Comparison of ENCODE assay signal across 17 cellular contexts in the genomic region with DNA sequence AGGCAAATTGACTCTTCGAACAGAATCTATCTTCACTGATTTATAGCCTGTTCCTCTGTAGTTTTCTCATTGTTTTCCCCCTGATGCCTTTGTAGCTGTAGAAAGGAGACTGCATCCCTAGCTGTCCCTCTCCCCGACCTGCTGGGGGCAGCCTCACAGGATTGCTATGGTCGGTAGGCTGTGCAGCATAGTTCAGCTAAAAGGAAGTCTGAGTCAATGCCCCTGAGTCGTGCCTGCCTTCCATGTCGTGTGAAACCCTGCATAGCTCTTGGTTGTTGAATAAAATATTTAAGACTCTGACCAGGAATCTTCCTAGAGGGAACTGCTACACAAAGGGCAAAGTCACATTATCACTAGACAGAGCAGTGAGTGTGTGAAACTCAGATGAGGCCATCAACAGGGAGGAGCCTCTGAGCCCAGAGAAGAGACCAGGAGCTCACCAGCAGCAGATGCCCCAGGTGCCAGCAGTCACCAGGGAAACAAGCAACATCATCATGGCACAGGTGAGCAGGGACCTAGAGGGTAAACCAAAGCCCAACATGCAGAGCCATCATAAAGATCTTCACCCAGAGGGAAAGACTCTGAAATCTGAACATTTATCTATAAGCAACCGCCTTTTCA.
A peak's percentile ranks its signal among the peaks of the same experiment; 100 is the strongest.
DNase-seq lines count a peak whose midpoint lies in the region; ATAC-seq, FAIRE-seq and TF ChIP-seq lines count a peak whose summit lies in the region.
"Had no signal": no experiment of that assay in that cellular context is flagged by ENCODE, and none has a peak within 500 bp of the region (broad histone marks: within the 10 kb centered on the region; RNA-seq: fewer than 3 reads in every experiment).

No MANE protein-coding gene starts in this region.

- no peak overlapping the region for H3K4me2 ChIP-seq in A549

- H3K27ac ChIP-seq in A549, result no peak overlapping the region
- H3K27ac ChIP-seq in esophagus muscularis mucosa (replicated peaks in 1 of 4), result peak overlapping the region in 3 of 4 donors; percentile 12 to 45 (median 33)
- H3K27ac ChIP-seq in heart left ventricle, result no peak overlapping the region
- H3K27ac ChIP-seq: uterus had no signal

- no peak for TF ChIP-seq CTCF in A549 (IDR thresholded peaks at IDR 0.05)
- TF ChIP-seq CTCF in esophagus muscularis mucosa (IDR thresholded peaks at IDR 0.05), result no peak
- TF ChIP-seq CTCF in heart left ventricle (IDR thresholded peaks at IDR 0.05), result no peak

- H3K27me3 ChIP-seq in esophagus muscularis mucosa, result no peaks in the 10 kb centered on the region
- H3K27me3 ChIP-seq in heart left ventricle, result no peaks in the 10 kb centered on the region
- H3K27me3 ChIP-seq: gastroesophageal sphincter, uterus had no signal

- no peak overlapping the region for H3K4me3 ChIP-seq in A549
- no peak overlapping the region for H3K4me3 ChIP-seq in esophagus muscularis mucosa
- no peak overlapping the region for H3K4me3 ChIP-seq in heart left ventricle
- H3K4me3 ChIP-seq: gastroesophageal sphincter, uterus had no signal

- POLR2A ChIA-PET in A549 (lab: Yijun Ruan, JAX), result no interaction called here

- TF ChIP-seq EP300 in A549 (IDR thresholded peaks at IDR 0.05), result no peak
- no peak for TF ChIP-seq EP300 in esophagus muscularis mucosa (IDR thresholded peaks at IDR 0.05)

- peak in 1 of 2 experiments; percentile 29 for DNase-seq in A549 (ENCODE audit: low read depth in 1 of 2, low spot score in 1 of 2)
- DNase-seq in ELF-1 (ENCODE audit: low read depth, low spot score), result peak; percentile 35
- peak; percentile 2 for DNase-seq in NCI-H69 (lab: John Stamatoyannopoulos, UW)
- no peak for DNase-seq in esophagus muscularis mucosa (ENCODE audit: extremely low spot score)
- DNase-seq in heart left ventricle, result no peak
- DNase-seq: GOT3; left ventricle myocardium superior; NCI-H2081; stimulated activated CD4-positive, alpha-beta T cell treated with anti-CD3 and anti-CD28 coated beads, Interleukin-15, amount 100 ng/mL, for 24 hours; stimulated activated CD8-positive, alpha-beta memory T cell treated with anti-CD3 and anti-CD28 coated beads, Interleukin-4, amount 100 ng/mL, for 48 hours; T1000; uterus had no signal

- H3K36me3 ChIP-seq in esophagus muscularis mucosa (no peaks in the 10 kb centered on the region), heart left ventricle (no peaks in the 10 kb centered on the region)
- H3K36me3 ChIP-seq: gastroesophageal sphincter, uterus had no signal

- H3K9me3 ChIP-seq in A549, result no peaks in the 10 kb centered on the region
- H3K9me3 ChIP-seq in esophagus muscularis mucosa, result peaks cover 0 to 7% (median 3%) of the 10 kb centered on the region in 4 donors
- H3K9me3 ChIP-seq in heart left ventricle, result peaks cover 0 to 13% (median 5%) of the 10 kb centered on the region in 12 donors
- H3K9me3 ChIP-seq: uterus had no signal

- no peak for FAIRE-seq in A549 (lab: Jason Lieb, UNC)

- CTCF ChIA-PET in A549 (lab: Yijun Ruan, JAX), result interaction anchor here (1.0 kb wide), 1 partner anchor 12 kb away, joined by 3 read pairs; no protein-coding TSS in a partner anchor

- TF ChIP-seq POLR2A in A549 (IDR thresholded peaks at IDR 0.05; ENCODE audit: low read length) (no peak), esophagus muscularis mucosa (IDR thresholded peaks at IDR 0.05; ENCODE audit: low read depth) (no peak), heart left ventricle (IDR thresholded peaks at IDR 0.05) (no peak)

- H3K4me1 ChIP-seq in A549 (no peaks in the 10 kb centered on the region), esophagus muscularis mucosa (peaks cover 0 to 24% (median 10%) of the 10 kb centered on the region in 4 donors), heart left ventricle (no peaks in the 10 kb centered on the region)
- H3K4me1 ChIP-seq: uterus had no signal

- intact Hi-C loops in esophagus muscularis mucosa (cut with DNase I), result no loop called here
- intact Hi-C loops in heart left ventricle (cut with DNase I), result no loop called here

- peak; percentile 54 to 62; a peak in 5 of 6 replicates for ATAC-seq in A549
- no peak for ATAC-seq in HG03457 (IDR thresholded peaks at IDR 0.05; ENCODE audit: unreplicated experiment)
- ATAC-seq in heart left ventricle, result no peak
- no peak for ATAC-seq in GM21786 (IDR thresholded peaks at IDR 0.05; ENCODE audit: unreplicated experiment)
- no peak for ATAC-seq in GM18868 (IDR thresholded peaks at IDR 0.05; ENCODE audit: unreplicated experiment)
- ATAC-seq: gastroesophageal sphincter, left ventricle myocardium superior, Panc1 had no signal

- no peak for TF ChIP-seq RAD21 in A549 (conservative IDR thresholded peaks at IDR 0.05 in 1 of 2, IDR thresholded peaks at IDR 0.05 in 1 of 2)

- WGBS in A549 (ENCODE audit: missing lambda C conversion rate), result 23% methylated on average over 6 of the region's 6 CpGs
- 57% methylated on average over 6 of the region's 6 CpGs for WGBS in esophagus muscularis mucosa
- 33 to 64% (median 43%) methylated on average over 6 of the region's 6 CpGs for WGBS in heart left ventricle, 4 donors

TF ChIP-seq in A549, 52 proteins besides CTCF, POLR2A, EP300 and RAD21:
- no peak for TF ChIP-seq TFCP2L1 (CRISPR knock-in tag; IDR thresholded peaks at IDR 0.05)
- TF ChIP-seq RNF2 (IDR thresholded peaks at IDR 0.05; ENCODE audit: borderline replicate concordance, low read depth), result no peak
- no peak for TF ChIP-seq JUNB (IDR thresholded peaks at IDR 0.05)
- TF ChIP-seq, protein P1, sequence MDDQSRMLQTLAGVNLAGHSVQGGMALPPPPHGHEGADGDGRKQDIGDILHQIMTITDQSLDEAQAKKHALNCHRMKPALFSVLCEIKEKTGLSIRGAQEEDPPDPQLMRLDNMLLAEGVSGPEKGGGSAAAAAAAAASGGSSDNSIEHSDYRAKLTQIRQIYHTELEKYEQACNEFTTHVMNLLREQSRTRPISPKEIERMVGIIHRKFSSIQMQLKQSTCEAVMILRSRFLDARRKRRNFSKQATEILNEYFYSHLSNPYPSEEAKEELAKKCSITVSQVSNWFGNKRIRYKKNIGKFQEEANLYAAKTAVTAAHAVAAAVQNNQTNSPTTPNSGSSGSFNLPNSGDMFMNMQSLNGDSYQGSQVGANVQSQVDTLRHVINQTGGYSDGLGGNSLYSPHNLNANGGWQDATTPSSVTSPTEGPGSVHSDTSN (IDR thresholded peaks at IDR 0.05), result no peak
- TF ChIP-seq, protein P2, sequence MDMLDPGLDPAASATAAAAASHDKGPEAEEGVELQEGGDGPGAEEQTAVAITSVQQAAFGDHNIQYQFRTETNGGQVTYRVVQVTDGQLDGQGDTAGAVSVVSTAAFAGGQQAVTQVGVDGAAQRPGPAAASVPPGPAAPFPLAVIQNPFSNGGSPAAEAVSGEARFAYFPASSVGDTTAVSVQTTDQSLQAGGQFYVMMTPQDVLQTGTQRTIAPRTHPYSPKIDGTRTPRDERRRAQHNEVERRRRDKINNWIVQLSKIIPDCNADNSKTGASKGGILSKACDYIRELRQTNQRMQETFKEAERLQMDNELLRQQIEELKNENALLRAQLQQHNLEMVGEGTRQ (IDR thresholded peaks at IDR 0.05), result no peak
- TF ChIP-seq, protein P3, sequence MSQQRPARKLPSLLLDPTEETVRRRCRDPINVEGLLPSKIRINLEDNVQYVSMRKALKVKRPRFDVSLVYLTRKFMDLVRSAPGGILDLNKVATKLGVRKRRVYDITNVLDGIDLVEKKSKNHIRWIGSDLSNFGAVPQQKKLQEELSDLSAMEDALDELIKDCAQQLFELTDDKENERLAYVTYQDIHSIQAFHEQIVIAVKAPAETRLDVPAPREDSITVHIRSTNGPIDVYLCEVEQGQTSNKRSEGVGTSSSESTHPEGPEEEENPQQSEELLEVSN (IDR thresholded peaks at IDR 0.05; ENCODE audit: borderline replicate concordance, low read depth), result no peak
- no peak for TF ChIP-seq CBX8 (IDR thresholded peaks at IDR 0.05)

Comparison
In these comparisons a context has a peak if more than half of its experiments do, and no peak if none do; other contexts are left out.
1. ATAC-seq: peak in A549 (2 of 2); none in HG03457 (single experiment), heart left ventricle (0 of 4), GM21786 (single experiment) and GM18868 (single experiment).
2. DNase-seq: peak in ELF-1 (single experiment) and NCI-H69 (single experiment); none in esophagus muscularis mucosa (single experiment) and heart left ventricle (0 of 5).
3. H3K27ac ChIP-seq: peak in esophagus muscularis mucosa (3 of 4); none in A549 (0 of 2) and heart left ventricle (0 of 12).